Comparison of ENCODE assay signal across 16 cellular contexts in the genomic region with DNA sequence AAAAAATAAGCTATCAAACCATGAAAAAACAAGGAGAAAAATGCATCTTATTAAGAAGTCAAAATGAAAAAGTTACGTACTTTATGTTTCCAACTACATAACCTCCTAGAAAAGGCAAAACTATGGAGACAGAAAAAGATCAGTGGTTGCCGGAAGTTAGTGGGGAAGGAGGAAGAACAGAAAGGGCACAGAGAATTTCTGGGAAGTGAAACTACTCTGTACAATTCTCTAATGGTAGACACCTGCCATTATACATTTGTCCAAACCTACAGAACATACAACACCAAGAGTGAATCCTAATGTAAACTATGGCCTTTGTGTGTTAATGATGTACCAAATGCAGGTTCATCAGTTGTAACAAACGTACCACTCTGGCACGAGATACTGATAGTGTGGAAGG.
"Had no signal": no experiment of that assay in that cellular context is flagged by ENCODE, and none has a peak within 500 bp of the region (broad histone marks: within the 10 kb centered on the region; RNA-seq: fewer than 3 reads in every experiment).

No MANE protein-coding gene starts in this region.

- H3K27me3 Mint-ChIP-seq: activated CD4-positive, alpha-beta memory T cell treated with anti-CD3 and anti-CD28 coated beads, Interleukin-2, amount 10 ng/mL, durations not matched to agents 7 days and 5 days; activated naive CD4-positive, alpha-beta T cell treated with anti-CD3 and anti-CD28 coated beads, Interleukin-2, amount 50 U/mL, for 24 hours; naive thymus-derived CD8-positive, alpha-beta T cell had no signal

- H3K27me3 ChIP-seq: cardiac muscle cell, hepatocyte, pancreas, sigmoid colon, spleen had no signal

- H2AFZ ChIP-seq: hepatocyte had no signal

- H3K4me3 ChIP-seq: cardiac muscle cell, hepatocyte, pancreas, sigmoid colon, spleen, thoracic aorta had no signal

- H3K4me3 Mint-ChIP-seq: activated CD4-positive, alpha-beta memory T cell treated with anti-CD3 and anti-CD28 coated beads, Interleukin-2, amount 10 ng/mL, durations not matched to agents 7 days and 5 days; activated naive CD4-positive, alpha-beta T cell treated with anti-CD3 and anti-CD28 coated beads, Interleukin-2, amount 50 U/mL, for 24 hours; naive thymus-derived CD8-positive, alpha-beta T cell had no signal

- H3K27ac ChIP-seq: cardiac muscle cell, hepatocyte, pancreas, sigmoid colon, thoracic aorta, WERI-Rb-1 had no signal

- H3K9me3 ChIP-seq: pancreas, sigmoid colon, spleen, thoracic aorta had no signal

- H3K27ac Mint-ChIP-seq: activated CD4-positive, alpha-beta memory T cell treated with anti-CD3 and anti-CD28 coated beads, Interleukin-2, amount 10 ng/mL, durations not matched to agents 7 days and 5 days; activated naive CD4-positive, alpha-beta T cell treated with anti-CD3 and anti-CD28 coated beads, Interleukin-2, amount 50 U/mL, for 24 hours had no signal

- H3K4me2 ChIP-seq: hepatocyte had no signal

- H3K9me3 Mint-ChIP-seq: activated CD4-positive, alpha-beta memory T cell treated with anti-CD3 and anti-CD28 coated beads, Interleukin-2, amount 10 ng/mL, durations not matched to agents 7 days and 5 days; activated naive CD4-positive, alpha-beta T cell treated with anti-CD3 and anti-CD28 coated beads, Interleukin-2, amount 50 U/mL, for 24 hours; naive thymus-derived CD8-positive, alpha-beta T cell had no signal

- ATAC-seq: left lobe of liver; naive thymus-derived CD8-positive, alpha-beta T cell; pancreas had no signal

- H3K4me1 ChIP-seq: pancreas, sigmoid colon had no signal

- DNase-seq: activated CD4-positive, alpha-beta memory T cell treated with anti-CD3 and anti-CD28 coated beads, Interleukin-2, amount 10 ng/mL, durations not matched to agents 7 days and 5 days; activated CD4-positive, alpha-beta T cell treated with anti-CD3 and anti-CD28 coated beads for 4 hours; activated effector memory CD4-positive, alpha-beta T cell treated with anti-CD3 and anti-CD28 coated beads, Interleukin-2, amount 50 U/mL, for 16 hours; activated T-cell treated with anti-CD3 and anti-CD28 coated beads, Interleukin-2, amount 50 U/mL, for 48 hours; islet precursor cell; naive thymus-derived CD8-positive, alpha-beta T cell; pancreas; sigmoid colon; spleen; T-helper 9 cell; WERI-Rb-1 had no signal
